2 cellular contexts compared by ENCODE assay signal in the genomic region with DNA sequence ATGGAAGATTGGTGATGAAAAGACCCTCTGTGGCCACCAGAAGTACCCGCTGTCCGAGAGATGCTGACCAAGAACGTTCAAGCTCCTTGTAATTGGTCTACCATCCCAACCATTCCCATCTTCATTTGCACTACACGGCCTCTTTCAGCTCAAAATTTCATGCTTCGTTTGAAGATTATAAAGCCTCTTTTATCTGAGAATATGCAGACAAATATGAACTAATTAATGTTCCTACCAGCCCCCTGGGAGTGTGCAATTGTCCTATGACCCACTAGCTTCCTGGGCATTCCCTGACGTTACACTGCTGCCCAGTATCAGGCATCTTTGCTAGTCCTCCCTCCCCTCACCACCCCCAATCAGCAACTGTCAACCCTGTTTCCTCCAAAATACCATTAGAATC.
"Had no signal": no experiment of that assay in that cellular context is flagged by ENCODE, and none has a peak within 500 bp of the region (broad histone marks: within the 10 kb centered on the region; RNA-seq: fewer than 3 reads in every experiment).

No MANE protein-coding gene starts in this region.

- DNase-seq: H9, HCEC 1CT had no signal
